In the genomic region with DNA sequence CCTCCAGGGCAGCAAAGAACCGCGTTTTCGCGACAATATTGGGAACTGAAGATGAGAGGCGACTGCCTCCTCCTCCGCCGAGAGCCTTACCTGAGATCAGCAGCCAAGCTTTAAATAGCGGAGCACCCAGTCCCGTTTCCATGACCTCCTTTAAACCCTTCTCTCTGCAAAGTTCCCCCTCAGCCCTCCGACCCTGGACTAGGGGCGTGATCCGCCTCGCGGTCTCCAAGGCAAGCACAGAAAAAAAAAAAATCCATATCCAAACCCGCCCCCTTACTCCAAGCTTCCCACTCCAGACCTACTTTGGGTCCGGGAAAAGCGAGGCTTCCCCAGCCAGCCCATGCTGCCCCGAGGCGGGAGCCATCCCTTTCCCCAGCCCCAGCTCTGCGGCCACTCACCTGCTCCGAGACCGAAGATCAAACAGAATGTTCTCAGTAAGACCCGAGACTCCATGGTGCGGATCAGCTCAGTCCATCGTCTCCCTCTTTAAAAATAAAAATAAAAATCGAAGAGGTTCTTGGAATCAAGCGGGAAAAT, we compare ENCODE assay signal across 2 cellular contexts.
TF ChIP-seq lines count a peak whose summit lies in the region.

No MANE protein-coding gene starts in this region.

TF ChIP-seq in HEK293T, 16 proteins besides CTCF, POLR2A, EP300 and RAD21:
- peak; percentile 45; the same call in 1 of the 2 replicates for TF ChIP-seq ZNF384 (IDR thresholded peaks at IDR 0.05)
- TF ChIP-seq HDGF (IDR thresholded peaks at IDR 0.05; ENCODE audit: borderline replicate concordance): no peak
- no peak for TF ChIP-seq SP1 (IDR thresholded peaks at IDR 0.05)
- TF ChIP-seq FOXK2 (IDR thresholded peaks at IDR 0.05): no peak
- no peak for TF ChIP-seq ELF4 (IDR thresholded peaks at IDR 0.05)
- no peak for TF ChIP-seq PKNOX1 (IDR thresholded peaks at IDR 0.05)
- TF ChIP-seq LEF1 (IDR thresholded peaks at IDR 0.05; ENCODE audit: borderline replicate concordance): no peak
- TF ChIP-seq ARNT (IDR thresholded peaks at IDR 0.05): no peak
- TF ChIP-seq L3MBTL2 (conservative IDR thresholded peaks at IDR 0.05): peak; percentile 58
- TF ChIP-seq TARDBP (IDR thresholded peaks at IDR 0.05): no peak

TF ChIP-seq in H1, 55 proteins besides CTCF, POLR2A, EP300 and RAD21:
- TF ChIP-seq KDM1A (IDR thresholded peaks at IDR 0.05; ENCODE audit: borderline replicate concordance, low read length) (0 out of 2 replicates have a peak, but pooled peaks have one; percentile 4), SP2 (IDR thresholded peaks at IDR 0.05; ENCODE audit: low read length) (no peak), KDM5A (IDR thresholded peaks at IDR 0.05; ENCODE audit: low read length) (no peak), CHD1 (IDR thresholded peaks at IDR 0.05; ENCODE audit: low read depth, low read length) (no peak), RXRA (IDR thresholded peaks at IDR 0.05; ENCODE audit: insufficient read depth, low read depth, low read length) (no peak), SRF (IDR thresholded peaks at IDR 0.05; ENCODE audit: low read depth, low read length) (no peak), TEAD4 (IDR thresholded peaks at IDR 0.05; ENCODE audit: low read depth, low read length) (no peak), TAF1 (IDR thresholded peaks at IDR 0.05; ENCODE audit: low read depth, low read length) (peak; percentile 53), KDM4A (IDR thresholded peaks at IDR 0.05; ENCODE audit: low read depth, low read length, severe bottlenecking) (peak; percentile 52), RFX5 (IDR thresholded peaks at IDR 0.05; ENCODE audit: borderline replicate concordance, low read depth, low read length) (no peak), ATF2 (IDR thresholded peaks at IDR 0.05; ENCODE audit: low read length) (no peak)
